ENCODE assay signal across 25 cellular contexts in genomic region chr5:112870976-112871375, GRCh38.
"Had no signal": no experiment of that assay in that cellular context is flagged by ENCODE, and none has a peak within 500 bp of the region (broad histone marks: within the 10 kb centered on the region; RNA-seq: fewer than 3 reads in every experiment).

No MANE protein-coding gene starts in this region.

- H3K4me1 ChIP-seq: esophagus squamous epithelium, neural progenitor cell, pancreas, tibial artery, upper lobe of right lung, vagina had no signal

- H3K4me3 ChIP-seq: esophagus squamous epithelium, hepatocyte, lung, neural progenitor cell, pancreas, tibial artery, upper lobe of right lung, vagina had no signal

- H3K9me3 Mint-ChIP-seq: dendritic cell treated with granulocyte-macrophage colony-stimulating factor and Interleukin-4, amounts not matched to agents 40 ng/mL and 50 ng/mL, for 4 days; effector memory CD8-positive, alpha-beta T cell; natural killer cell treated with Interleukin-12 subunit alpha and Interleukin-12 subunit beta and Interleukin-15 and Interleukin-18, amount 100 ng/mL, for 72 hours; neural progenitor cell; stimulated activated memory B cell treated with anti-CD40 and anti-IgM and Interleukin-4, amounts not matched to agents 10 μg/mL and 1 μg/mL and 100 μg/mL, for 72 hours; stimulated activated naive CD8-positive, alpha-beta T cell treated with anti-CD3 and anti-CD28 coated beads, Interleukin-15, Interleukin-2, amounts not matched to agents 100 ng/mL and 50 ng/mL, for 24 hours had no signal

- ATAC-seq: effector memory CD8-positive, alpha-beta T cell; left colon; left ventricle myocardium superior; natural killer cell treated with Interleukin-12 subunit alpha and Interleukin-12 subunit beta and Interleukin-15 and Interleukin-18, amount 100 ng/mL, for 72 hours; pancreas; right cardiac atrium; stimulated activated memory B cell treated with anti-CD40 and anti-IgM and Interleukin-4, amounts not matched to agents 10 μg/mL and 1 μg/mL and 100 μg/mL, for 72 hours; upper lobe of right lung had no signal

- H3K27me3 Mint-ChIP-seq: dendritic cell treated with granulocyte-macrophage colony-stimulating factor and Interleukin-4, amounts not matched to agents 40 ng/mL and 50 ng/mL, for 4 days; effector memory CD8-positive, alpha-beta T cell; natural killer cell treated with Interleukin-12 subunit alpha and Interleukin-12 subunit beta and Interleukin-15 and Interleukin-18, amount 100 ng/mL, for 72 hours; progenitor cell of endocrine pancreas; stimulated activated memory B cell treated with anti-CD40 and anti-IgM and Interleukin-4, amounts not matched to agents 10 μg/mL and 1 μg/mL and 100 μg/mL, for 72 hours; stimulated activated naive CD8-positive, alpha-beta T cell treated with anti-CD3 and anti-CD28 coated beads, Interleukin-15, Interleukin-2, amounts not matched to agents 100 ng/mL and 50 ng/mL, for 24 hours had no signal

- H3K9me3 ChIP-seq: esophagus squamous epithelium, pancreas, tibial artery, upper lobe of right lung, vagina had no signal

- H3K27ac ChIP-seq: epithelial cell of prostate, esophagus squamous epithelium, hepatocyte, neural progenitor cell, pancreas, tibial artery, upper lobe of right lung, vagina had no signal

- H3K4me1 Mint-ChIP-seq: neural progenitor cell had no signal

- H3K27ac Mint-ChIP-seq: dendritic cell treated with granulocyte-macrophage colony-stimulating factor and Interleukin-4, amounts not matched to agents 40 ng/mL and 50 ng/mL, for 4 days; neural progenitor cell; progenitor cell of endocrine pancreas; stimulated activated naive CD8-positive, alpha-beta T cell treated with anti-CD3 and anti-CD28 coated beads, Interleukin-15, Interleukin-2, amounts not matched to agents 100 ng/mL and 50 ng/mL, for 24 hours had no signal

- H3K27me3 ChIP-seq: esophagus squamous epithelium, hepatocyte, neural progenitor cell, pancreas, tibial artery, upper lobe of right lung, vagina had no signal

- H3K4me3 Mint-ChIP-seq: dendritic cell treated with granulocyte-macrophage colony-stimulating factor and Interleukin-4, amounts not matched to agents 40 ng/mL and 50 ng/mL, for 4 days; effector memory CD8-positive, alpha-beta T cell; natural killer cell treated with Interleukin-12 subunit alpha and Interleukin-12 subunit beta and Interleukin-15 and Interleukin-18, amount 100 ng/mL, for 72 hours; neural progenitor cell; stimulated activated memory B cell treated with anti-CD40 and anti-IgM and Interleukin-4, amounts not matched to agents 10 μg/mL and 1 μg/mL and 100 μg/mL, for 72 hours; stimulated activated naive CD8-positive, alpha-beta T cell treated with anti-CD3 and anti-CD28 coated beads, Interleukin-15, Interleukin-2, amounts not matched to agents 100 ng/mL and 50 ng/mL, for 24 hours had no signal

- DNase-seq: effector memory CD8-positive, alpha-beta T cell; esophagus squamous epithelium; foreskin melanocyte; head of caudate nucleus; left colon; left ventricle myocardium superior; mesenchymal stem cell; midbrain; nucleus accumbens; pancreas; right cardiac atrium; stimulated activated CD4-positive, alpha-beta T cell treated with anti-CD3 and anti-CD28 coated beads, Interleukin-4, amount 100 ng/mL, for 1 hour; stimulated activated CD8-positive, alpha-beta memory T cell treated with anti-CD3 and anti-CD28 coated beads, Interleukin-4, amount 100 ng/mL, for 48 hours; tibial artery; upper lobe of right lung had no signal
